ENCODE assay signal across 22 cellular contexts in the genomic region with DNA sequence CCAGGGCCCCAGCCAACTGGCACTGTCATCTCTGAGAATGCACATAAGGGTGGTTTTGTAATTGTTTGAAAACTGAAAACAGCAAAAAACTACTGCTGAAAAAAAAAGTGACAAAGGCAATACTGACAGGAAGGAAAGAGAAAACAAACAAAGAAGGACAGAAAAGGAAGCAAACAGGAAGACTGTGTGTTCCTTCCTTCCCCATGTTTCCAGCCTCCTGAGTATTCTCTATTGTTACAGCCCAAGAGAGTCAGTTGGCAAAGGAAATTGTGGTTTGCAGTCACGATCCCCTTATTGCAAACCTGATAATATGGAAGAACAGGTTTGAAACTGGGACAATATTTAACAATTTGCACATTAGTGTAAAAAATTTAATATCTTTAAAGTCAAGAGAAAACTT.
A peak's percentile ranks its signal among the peaks of the same experiment; 100 is the strongest.
DNase-seq lines count a peak whose midpoint lies in the region; ATAC-seq, FAIRE-seq and TF ChIP-seq lines count a peak whose summit lies in the region.
"Had no signal": no experiment of that assay in that cellular context is flagged by ENCODE, and none has a peak within 500 bp of the region (broad histone marks: within the 10 kb centered on the region; RNA-seq: fewer than 3 reads in every experiment).

No MANE protein-coding gene starts in this region.

- H3K79me2 ChIP-seq in mammary epithelial cell (ENCODE audit: insufficient read depth, low read length), result no peaks in the 10 kb centered on the region
- no peaks in the 10 kb centered on the region for H3K79me2 ChIP-seq in endothelial cell of umbilical vein (ENCODE audit: control insufficient read depth, insufficient read depth, low read length)

- in situ Hi-C loops in mammary epithelial cell (cut with MboI; ENCODE audit: low sequenced_read_pairs in 2 of 2) (no loop called here), SK-MEL-5 (cut with HindIII; ENCODE audit: low pct_unique_long_range_greater_than_20kb, low sequenced_read_pairs) (no loop called here)

- H3K4me3 ChIP-seq in mammary epithelial cell (replicated peaks in 1 of 3; ENCODE audit: insufficient read depth in 1 of 3, low read depth in 2 of 3, low read length in 3 of 3) (no peak overlapping the region), endothelial cell of umbilical vein (replicated peaks in 1 of 3; ENCODE audit: insufficient read depth in 1 of 3, low read depth in 1 of 3, low read length in 3 of 3) (no peak overlapping the region), testis (no peak overlapping the region)
- no peak overlapping the region for H3K4me3 ChIP-seq in naive thymus-derived CD4-positive, alpha-beta T cell (ENCODE audit: low read length)

- H3K4me2 ChIP-seq in mammary epithelial cell (ENCODE audit: insufficient read depth, low read depth, low read length), result no peak overlapping the region
- H3K4me2 ChIP-seq in endothelial cell of umbilical vein (ENCODE audit: insufficient read depth, low read length), result peak overlapping the region; percentile 34
- H3K4me2 ChIP-seq: KMS-11 had no signal

- H4K20me1 ChIP-seq in mammary epithelial cell (ENCODE audit: insufficient read depth, low read length), result no peaks in the 10 kb centered on the region
- no peaks in the 10 kb centered on the region for H4K20me1 ChIP-seq in endothelial cell of umbilical vein (replicated peaks; ENCODE audit: control insufficient read depth, extremely low read depth, insufficient read depth, low read length)

- H2AFZ ChIP-seq in mammary epithelial cell (ENCODE audit: low read depth, low read length) (peak overlapping the region; percentile 69), endothelial cell of umbilical vein (ENCODE audit: low read depth, low read length) (peak overlapping the region; percentile 76)

- H3K9me3 ChIP-seq in mammary epithelial cell (replicated peaks; ENCODE audit: insufficient read depth, low read length), result no peaks in the 10 kb centered on the region
- H3K9me3 ChIP-seq in endothelial cell of umbilical vein (replicated peaks; ENCODE audit: control insufficient read depth, insufficient read depth, low read length), result no peaks in the 10 kb centered on the region
- H3K9me3 ChIP-seq in testis, result no peaks in the 10 kb centered on the region
- no peaks in the 10 kb centered on the region for H3K9me3 ChIP-seq in naive thymus-derived CD4-positive, alpha-beta T cell (ENCODE audit: control insufficient read depth in 2 of 3, low read length in 3 of 3)
- H3K9me3 ChIP-seq: BE2C had no signal

- H3K27me3 ChIP-seq in mammary epithelial cell (ENCODE audit: insufficient read depth, low read length), result no peaks in the 10 kb centered on the region
- H3K27me3 ChIP-seq in endothelial cell of umbilical vein (ENCODE audit: control insufficient read depth in 2 of 2, insufficient read depth in 2 of 2, low read length in 2 of 2), result no peaks in the 10 kb centered on the region
- no peaks in the 10 kb centered on the region for H3K27me3 ChIP-seq in testis
- H3K27me3 ChIP-seq in naive thymus-derived CD4-positive, alpha-beta T cell (ENCODE audit: control insufficient read depth in 2 of 2, insufficient read depth in 2 of 2, low read length in 2 of 2), result no peaks in the 10 kb centered on the region
- H3K27me3 ChIP-seq: BE2C had no signal

- no peaks in the 10 kb centered on the region for H3K36me3 Mint-ChIP-seq in MCF 10A (ENCODE audit: insufficient read depth, unreplicated experiment)
- H3K36me3 Mint-ChIP-seq in naive thymus-derived CD4-positive, alpha-beta T cell, result no peaks in the 10 kb centered on the region
- H3K36me3 Mint-ChIP-seq: CD8-positive, alpha-beta memory T cell had no signal

- POLR2A ChIA-PET in MCF 10A (lab: Yijun Ruan, JAX), result no interaction called here
- POLR2A ChIA-PET in endothelial cell of umbilical vein (lab: Charles Lee), result no interaction called here
- POLR2A ChIA-PET in naive thymus-derived CD4-positive, alpha-beta T cell (lab: Charles Lee), result no interaction called here

- H3K4me1 ChIP-seq in mammary epithelial cell (ENCODE audit: insufficient read depth, low read length) (no peaks in the 10 kb centered on the region), endothelial cell of umbilical vein (ENCODE audit: control insufficient read depth, extremely low read depth, insufficient read depth, low read length) (peaks cover 8% of the 10 kb centered on the region), testis (no peaks in the 10 kb centered on the region)
- no peaks in the 10 kb centered on the region for H3K4me1 ChIP-seq in naive thymus-derived CD4-positive, alpha-beta T cell (ENCODE audit: control insufficient read depth in 2 of 2, insufficient read depth in 2 of 2, low read length in 2 of 2)
- H3K4me1 ChIP-seq: BE2C had no signal

- no peaks in the 10 kb centered on the region for H3K9me1 ChIP-seq in endothelial cell of umbilical vein (replicated peaks; ENCODE audit: control insufficient read depth, extremely low read depth, insufficient read depth, low read length)

- H3K4me3 Mint-ChIP-seq in MCF 10A (ENCODE audit: unreplicated experiment), result no peak overlapping the region
- H3K4me3 Mint-ChIP-seq in naive thymus-derived CD4-positive, alpha-beta T cell, result no peak overlapping the region
- H3K4me3 Mint-ChIP-seq: CD8-positive, alpha-beta memory T cell had no signal

- H3K9me3 Mint-ChIP-seq in MCF 10A (ENCODE audit: unreplicated experiment), result peaks cover 8% of the 10 kb centered on the region
- peaks cover 0 to 13% (median 2%) of the 10 kb centered on the region in 11 donors for H3K9me3 Mint-ChIP-seq in naive thymus-derived CD4-positive, alpha-beta T cell

- ATAC-seq in GM19397 (IDR thresholded peaks at IDR 0.05; ENCODE audit: unreplicated experiment) (no peak), HG02759 (IDR thresholded peaks at IDR 0.05; ENCODE audit: unreplicated experiment) (no peak)
- ATAC-seq in naive thymus-derived CD4-positive, alpha-beta T cell, result no peak
- ATAC-seq: HepG2 had no signal

- intact Hi-C loops in mammary epithelial cell (cut with micrococcal nuclease), result no loop called here
- intact Hi-C loops in MCF 10A (cut with micrococcal nuclease), result loop anchor here (10.0 kb wide), 1 partner anchor 592 kb away; no protein-coding TSS in a partner anchor
- intact Hi-C loops in endothelial cell of umbilical vein (cut with micrococcal nuclease), result no loop called here
- intact Hi-C loops in testis (cut with DNase I; ENCODE audit: low total_unique reads), result no loop called here
- intact Hi-C loops in naive thymus-derived CD4-positive, alpha-beta T cell (cut with micrococcal nuclease), result no loop called here

- DNase-seq in mammary epithelial cell (no peak), MCF 10A (ENCODE audit: unreplicated experiment) (no peak), SK-MEL-5 (ENCODE audit: low read depth, low spot score) (peak; percentile 2), endothelial cell of umbilical vein (ENCODE audit: low read depth, low spot score) (peak; percentile 40), testis (no peak)
- no peak for DNase-seq in naive thymus-derived CD4-positive, alpha-beta T cell
- DNase-seq: BE2C; CD8-positive, alpha-beta memory T cell; DMS79; NCI-H1105; NCI-H1694 treated with DMSO at 0.1 percent for 48 hours; NCI-H226; NCI-H526 treated with DMSO at 0.1 percent for 48 hours; NK-92 treated with Interleukin-12 subunit alpha and Interleukin-12 subunit beta, amount 100 ng/mL, for 24 hours; RPMI8226; SIG-M5 had no signal

- H3K4me1 Mint-ChIP-seq in MCF 10A (ENCODE audit: insufficient read depth, unreplicated experiment), result no peaks in the 10 kb centered on the region
- no peaks in the 10 kb centered on the region for H3K4me1 Mint-ChIP-seq in naive thymus-derived CD4-positive, alpha-beta T cell
- H3K4me1 Mint-ChIP-seq: CD8-positive, alpha-beta memory T cell had no signal

- no peak overlapping the region for H3K9ac ChIP-seq in mammary epithelial cell (ENCODE audit: insufficient read depth, low read length)
- no peak overlapping the region for H3K9ac ChIP-seq in endothelial cell of umbilical vein (replicated peaks; ENCODE audit: extremely low read depth, insufficient read depth, low read length)
- H3K9ac ChIP-seq: KMS-11 had no signal

- BruUV-seq in mammary epithelial cell (replicated peaks; lab: Mats Ljungman, UMichigan) (no TSS peak), MCF 10A (replicated peaks; lab: Mats Ljungman, UMichigan) (no TSS peak), endothelial cell of umbilical vein (replicated peaks; lab: Mats Ljungman, UMichigan) (no TSS peak)

- H3K36me3 ChIP-seq in mammary epithelial cell (ENCODE audit: insufficient read depth, low read length), result no peaks in the 10 kb centered on the region
- H3K36me3 ChIP-seq in endothelial cell of umbilical vein (ENCODE audit: control insufficient read depth in 2 of 2, extremely low read depth in 1 of 2, insufficient read depth in 2 of 2, low read length in 2 of 2), result no peaks in the 10 kb centered on the region
- no peaks in the 10 kb centered on the region for H3K36me3 ChIP-seq in testis (ENCODE audit: low read depth, missing control alignments)
- no peaks in the 10 kb centered on the region for H3K36me3 ChIP-seq in naive thymus-derived CD4-positive, alpha-beta T cell (ENCODE audit: control insufficient read depth in 2 of 3, insufficient read depth in 3 of 3, low read length in 3 of 3)
- H3K36me3 ChIP-seq: BE2C had no signal

- FAIRE-seq in endothelial cell of umbilical vein (lab: Jason Lieb, UNC), result peak; percentile 53
- FAIRE-seq: D721Med, HepG2 had no signal

- H3K27me3 Mint-ChIP-seq in MCF 10A (ENCODE audit: insufficient read depth, unreplicated experiment), result no peaks in the 10 kb centered on the region
- H3K27me3 Mint-ChIP-seq in naive thymus-derived CD4-positive, alpha-beta T cell, result no peaks in the 10 kb centered on the region

- TF ChIP-seq POLR2A in endothelial cell of umbilical vein (IDR thresholded peaks at IDR 0.05; ENCODE audit: low read depth, low read length) (no peak), testis (IDR thresholded peaks at IDR 0.05) (no peak)

- H3K27ac ChIP-seq in mammary epithelial cell (ENCODE audit: insufficient read depth, low read depth, low read length) (no peak overlapping the region), endothelial cell of umbilical vein (ENCODE audit: insufficient read depth, low read depth, low read length) (peak overlapping the region; percentile 55), testis (no peak overlapping the region)
- H3K27ac ChIP-seq in naive thymus-derived CD4-positive, alpha-beta T cell (ENCODE audit: low read depth, low read length), result no peak overlapping the region
- H3K27ac ChIP-seq: 22Rv1, KMS-11 had no signal

- CTCF ChIA-PET in mammary epithelial cell (lab: Charles Lee; ENCODE audit: low non-redundant PET) (no interaction called here), MCF 10A (lab: Yijun Ruan, JAX) (no interaction called here), endothelial cell of umbilical vein (lab: Charles Lee) (no interaction called here)
- CTCF ChIA-PET in naive thymus-derived CD4-positive, alpha-beta T cell (lab: Charles Lee), result no interaction called here

- TF ChIP-seq CTCF in mammary epithelial cell (conservative IDR thresholded peaks at IDR 0.05 in 1 of 2, IDR thresholded peaks at IDR 0.05 in 1 of 2; ENCODE audit: extremely low read depth in 1 of 2, insufficient read depth in 1 of 2, low read depth in 1 of 2, low read length in 2 of 2) (no peak), MCF 10A (IDR thresholded peaks at IDR 0.05; ENCODE audit: unreplicated experiment) (no peak), endothelial cell of umbilical vein (IDR thresholded peaks at IDR 0.05; ENCODE audit: extremely low read depth in 1 of 2, insufficient read depth in 1 of 2, low read depth in 1 of 2, low read length in 2 of 2) (no peak), testis (IDR thresholded peaks at IDR 0.05) (no peak)

- 9% methylated on average over 1 of the region's 1 CpG for WGBS in mammary epithelial cell (ENCODE audit: low coverage, missing lambda C conversion rate)
- WGBS in testis, 2 donors, result 61 to 65% methylated on average over 1 of the region's 1 CpG

- no peak overlapping the region for H3K27ac Mint-ChIP-seq in MCF 10A (ENCODE audit: low read depth, unreplicated experiment)
- H3K27ac Mint-ChIP-seq in naive thymus-derived CD4-positive, alpha-beta T cell, result no peak overlapping the region
- H3K27ac Mint-ChIP-seq: CD8-positive, alpha-beta memory T cell had no signal

- dilution Hi-C loops in mammary epithelial cell (cut with HindIII; ENCODE audit: low sequenced_read_pairs) (no loop called here), endothelial cell of umbilical vein (cut with MboI; ENCODE audit: extremely low pct_ligation_motif_present, low sequenced_read_pairs) (no loop called here)

Comparison
In these comparisons a context has a peak if more than half of its experiments do, and no peak if none do; other contexts are left out.
1. DNase-seq: peak in SK-MEL-5 (single experiment) and endothelial cell of umbilical vein (single experiment); none in mammary epithelial cell (single experiment), MCF 10A (single experiment), testis (single experiment) and naive thymus-derived CD4-positive, alpha-beta T cell (0 of 9).